15 cellular contexts compared by ENCODE assay signal in the genomic region with DNA sequence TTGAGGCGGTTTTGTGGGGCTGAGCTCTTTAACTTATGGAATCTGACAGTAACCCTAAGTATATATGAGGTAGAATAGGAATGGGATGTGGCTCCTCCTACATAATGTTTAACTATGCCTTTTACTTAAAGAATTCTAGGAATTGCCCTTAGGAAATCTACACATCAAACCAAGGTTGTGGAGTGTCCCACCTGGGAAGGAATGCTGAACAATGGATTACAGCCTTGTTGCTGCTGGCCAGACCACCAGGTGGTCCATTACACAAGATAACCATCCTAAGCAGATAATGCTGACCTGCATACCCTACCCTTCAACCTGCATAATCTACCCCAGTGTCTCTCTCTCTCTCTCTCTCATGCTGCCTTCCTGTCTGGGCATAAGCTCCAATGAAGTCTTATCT. TPM values are rescaled to one million over a fixed set of nuclear protein-coding genes. Genes with fewer than 3 reads are reported as not detected.
DNase-seq lines count a peak whose midpoint lies in the region; ATAC-seq, FAIRE-seq and TF ChIP-seq lines count a peak whose summit lies in the region.
"Had no signal": no experiment of that assay in that cellular context is flagged by ENCODE, and none has a peak within 500 bp of the region (broad histone marks: within the 10 kb centered on the region; RNA-seq: fewer than 3 reads in every experiment).

No MANE protein-coding gene starts in this region.

- no TSS peak for BruUV-seq in Panc1 (replicated peaks; lab: Mats Ljungman, UMichigan)

- no peaks in the 10 kb centered on the region for H3F3A ChIP-seq in GM23338 (replicated peaks; ENCODE audit: low read depth)

- H3K4me1 Mint-ChIP-seq in GM23338, result peaks cover 28% of the 10 kb centered on the region
- H3K4me1 Mint-ChIP-seq: CD4-positive, CD25-positive, alpha-beta regulatory T cell had no signal

- in situ Hi-C loops in Panc1 (cut with HindIII; ENCODE audit: low pct_unique_long_range_greater_than_20kb, low sequenced_read_pairs), result no loop called here

- no peak overlapping the region for H3K18ac ChIP-seq in mesendoderm (ENCODE audit: low read length)

- H3K79me2 ChIP-seq in GM23338 (replicated peaks; ENCODE audit: insufficient read depth) (no peaks in the 10 kb centered on the region), mesendoderm (ENCODE audit: control insufficient read depth, insufficient read depth, low read length) (no peaks in the 10 kb centered on the region)

- CTCF ChIA-PET in Panc1 (lab: Charles Lee), result interaction anchor here (0.5 kb wide), 1 partner anchor 454 kb away, joined by 5 read pairs; no protein-coding TSS in a partner anchor

- H2BK5ac ChIP-seq in mesendoderm (ENCODE audit: low read length), result no peak overlapping the region

- H3K9me3 Mint-ChIP-seq in GM23338, result peaks cover 28% of the 10 kb centered on the region

- no peak overlapping the region for H3K4ac ChIP-seq in mesendoderm (ENCODE audit: low read depth, low read length)

- peaks cover 7% of the 10 kb centered on the region; the same call in 1 of the 2 replicates for H3K9me3 ChIP-seq in Panc1 (ENCODE audit: control insufficient read depth, insufficient read depth, low read depth, low read length)
- H3K9me3 ChIP-seq: Peyer's patch had no signal

- H3K27me3 ChIP-seq in GM23338 (ENCODE audit: insufficient read depth) (no peaks in the 10 kb centered on the region), Panc1 (ENCODE audit: control insufficient read depth, insufficient read depth, low read length) (no peaks in the 10 kb centered on the region), mesendoderm (ENCODE audit: insufficient read depth, low read length, poor library complexity) (no peaks in the 10 kb centered on the region)
- H3K27me3 ChIP-seq: Peyer's patch had no signal

- no peaks in the 10 kb centered on the region for H4K20me1 ChIP-seq in GM23338 (replicated peaks; ENCODE audit: insufficient read depth)

- no peaks in the 10 kb centered on the region for H3K27me3 Mint-ChIP-seq in GM23338 (ENCODE audit: insufficient read depth, low read depth, poor library complexity)

- no peak overlapping the region for H3K27ac ChIP-seq in GM23338 (ENCODE audit: low read depth)
- H3K27ac ChIP-seq in Panc1 (ENCODE audit: low read length), result no peak overlapping the region
- peak overlapping the region; percentile 60 for H3K27ac ChIP-seq in mesendoderm (ENCODE audit: low read depth, low read length)
- H3K27ac ChIP-seq: Peyer's patch had no signal

- no peak for FAIRE-seq in frontal cortex (lab: Jason Lieb, UNC)
- FAIRE-seq: D721Med, H54 had no signal

- no peak overlapping the region for H3K27ac Mint-ChIP-seq in GM23338
- H3K27ac Mint-ChIP-seq: CD4-positive, CD25-positive, alpha-beta regulatory T cell had no signal

- no peak for TF ChIP-seq CTCF in GM23338 (conservative IDR thresholded peaks at IDR 0.05; ENCODE audit: low read depth in 2 of 2)
- TF ChIP-seq CTCF in Panc1 (IDR thresholded peaks at IDR 0.05), result no peak

- WGBS in mesendoderm (ENCODE audit: extremely low coverage, insufficient coverage, low lambda C conversion rate), result no CpG with 5 or more reads among the region's 1 CpG

- no peak overlapping the region for H2AFZ ChIP-seq in GM23338

- H2AK5ac ChIP-seq in mesendoderm (ENCODE audit: low read length), result no peak overlapping the region

- POLR2A ChIA-PET in Panc1 (lab: Charles Lee), result no interaction called here

- H4K8ac ChIP-seq in mesendoderm (ENCODE audit: low read depth, low read length), result no peak overlapping the region

- no peak overlapping the region for H3K4me3 Mint-ChIP-seq in GM23338

- no peak overlapping the region for H3K56ac ChIP-seq in mesendoderm (ENCODE audit: low read length)

- no peak overlapping the region for H4K5ac ChIP-seq in mesendoderm (ENCODE audit: low read length)

- H3K4me1 ChIP-seq in GM23338 (ENCODE audit: insufficient read depth) (peaks cover 11% of the 10 kb centered on the region), Panc1 (ENCODE audit: control insufficient read depth, insufficient read depth, low read length) (peaks cover 15% of the 10 kb centered on the region; the same call in 1 of the 2 replicates), mesendoderm (ENCODE audit: control insufficient read depth, low read depth, low read length) (no peaks in the 10 kb centered on the region)

- H3K9ac ChIP-seq in mesendoderm (ENCODE audit: low read length), result no peak overlapping the region

- no peak overlapping the region for H2BK15ac ChIP-seq in mesendoderm (replicated peaks; ENCODE audit: low read depth)

- H3K4me2 ChIP-seq in GM23338 (peak overlapping the region; percentile 21; the same call in 1 of the 2 replicates), mesendoderm (ENCODE audit: low read length) (no peak overlapping the region)

- no peak overlapping the region for H2BK120ac ChIP-seq in mesendoderm (ENCODE audit: low read depth, low read length)

- no peak overlapping the region for H3K23ac ChIP-seq in mesendoderm (ENCODE audit: low read length)

- H3K4me3 ChIP-seq in GM23338 (peak overlapping the region; percentile 7; the same call in 1 of the 2 replicates), Panc1 (ENCODE audit: low read depth in 2 of 2, low read length in 2 of 2) (no peak overlapping the region), mesendoderm (ENCODE audit: low read length) (no peak overlapping the region)
- H3K4me3 ChIP-seq: Peyer's patch had no signal

- H3K36me3 ChIP-seq in GM23338 (ENCODE audit: insufficient read depth), result no peaks in the 10 kb centered on the region
- H3K36me3 ChIP-seq in Panc1 (ENCODE audit: control insufficient read depth, insufficient read depth, low read length), result no peaks in the 10 kb centered on the region
- no peaks in the 10 kb centered on the region for H3K36me3 ChIP-seq in mesendoderm (ENCODE audit: control insufficient read depth, insufficient read depth, low read length)
- H3K36me3 ChIP-seq: Peyer's patch had no signal

- intact Hi-C loops in Panc1 (cut with micrococcal nuclease; ENCODE audit: unreplicated experiment), result no loop called here

- ATAC-seq in GM23338 (peak; percentile 99), Panc1 (0 out of 2 replicates have a peak, but pooled peaks have one; percentile 5)

- H3K36me3 Mint-ChIP-seq in GM23338 (ENCODE audit: low read depth), result peaks cover 24% of the 10 kb centered on the region
- H3K36me3 Mint-ChIP-seq: CD4-positive, CD25-positive, alpha-beta regulatory T cell had no signal

- DNase-seq in GM23338 (ENCODE audit: low spot score) (peak; percentile 94), Panc1 (ENCODE audit: low read depth, low spot score) (no peak), iPS DF 19.7 (ENCODE audit: low read depth, low spot score) (peak; percentile 99), mesendoderm (peak; percentile 99), frontal cortex (ENCODE audit: low spot score in 2 of 2) (no peak), nucleus accumbens (lab: John Stamatoyannopoulos, UW) (no peak), DMS153 (lab: John Stamatoyannopoulos, UW) (no peak)
- DNase-seq: AML-193; CD4-positive, CD25-positive, alpha-beta regulatory T cell; NCI-H1092; NCI-H748 treated with DMSO at 0.1 percent for 48 hours; Peyer's patch; SHP77 treated with DMSO at 0.1 percent for 48 hours had no signal

- peaks cover 15% of the 10 kb centered on the region for H3K9me2 ChIP-seq in GM23338 (ENCODE audit: insufficient read depth)

- H3K79me1 ChIP-seq in mesendoderm (ENCODE audit: low read length), result no peaks in the 10 kb centered on the region

TF ChIP-seq in GM23338, 12 proteins besides CTCF, POLR2A, EP300 and RAD21 (continues in another document):
- TF ChIP-seq, protein P1, sequence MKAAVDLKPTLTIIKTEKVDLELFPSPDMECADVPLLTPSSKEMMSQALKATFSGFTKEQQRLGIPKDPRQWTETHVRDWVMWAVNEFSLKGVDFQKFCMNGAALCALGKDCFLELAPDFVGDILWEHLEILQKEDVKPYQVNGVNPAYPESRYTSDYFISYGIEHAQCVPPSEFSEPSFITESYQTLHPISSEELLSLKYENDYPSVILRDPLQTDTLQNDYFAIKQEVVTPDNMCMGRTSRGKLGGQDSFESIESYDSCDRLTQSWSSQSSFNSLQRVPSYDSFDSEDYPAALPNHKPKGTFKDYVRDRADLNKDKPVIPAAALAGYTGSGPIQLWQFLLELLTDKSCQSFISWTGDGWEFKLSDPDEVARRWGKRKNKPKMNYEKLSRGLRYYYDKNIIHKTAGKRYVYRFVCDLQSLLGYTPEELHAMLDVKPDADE (IDR thresholded peaks at IDR 0.05), result 0 out of 2 replicates have a peak, but pooled peaks have one; percentile 22

RNA-seq across cellular contexts. Expression of a gene that starts 35.0 kb away (rescaled TPM):
- total RNA-seq in GM23338 (2014; rRNA removed; shearing (Covaris generic)), result 0.42 TPM in 1 of 2 replicates, not detected in the other
- polyA plus RNA-seq in GM23338 (2016; fragmentation: Nextera tagmentation; extraction: Ambion mirVana), result 0.24 and 0.37 TPM in 2 replicates
- total RNA-seq in Panc1 (2021; ENCODE audit: unreplicated experiment), result not detected
- not detected for polyA plus RNA-seq in Panc1 (2012; ENCODE audit: insufficient read length)
- not detected for polyA plus RNA-seq in mesendoderm (2013, experiment 1 of 2)
- polyA plus RNA-seq in mesendoderm (2013, experiment 2 of 2), result not detected
- total RNA-seq in frontal cortex, result not detected
- total RNA-seq: Peyer's patch had no signal
- polyA plus RNA-seq: CD4-positive, CD25-positive, alpha-beta regulatory T cell had no signal

Comparison
In these comparisons a context has a peak if more than half of its experiments do, and no peak if none do; other contexts are left out.
1. DNase-seq: peak in GM23338 (single experiment), iPS DF 19.7 (single experiment) and mesendoderm (single experiment); none in Panc1 (single experiment), frontal cortex (0 of 2), nucleus accumbens (0 of 56) and DMS153 (single experiment).